9 cellular contexts compared by ENCODE assay signal in genomic region chr19:2274185-2274711, GRCh38. TPM values are rescaled to one million over a fixed set of nuclear protein-coding genes. Genes with fewer than 3 reads are reported as not detected.
A peak's percentile ranks its signal among the peaks of the same experiment; 100 is the strongest.
DNase-seq lines count a peak whose midpoint lies in the region; ATAC-seq, FAIRE-seq and TF ChIP-seq lines count a peak whose summit lies in the region.
"Had no signal": no experiment of that assay in that cellular context is flagged by ENCODE, and none has a peak within 500 bp of the region (broad histone marks: within the 10 kb centered on the region; RNA-seq: fewer than 3 reads in every experiment).

No MANE protein-coding gene starts in this region.

- ATAC-seq in A549 (no peak), GM12878 (no peak)
- ATAC-seq in naive thymus-derived CD8-positive, alpha-beta T cell: no peak

- WGBS in A549 (ENCODE audit: missing lambda C conversion rate): 91% methylated on average over 9 of the region's 9 CpGs
- 83% methylated on average over 9 of the region's 9 CpGs for WGBS in GM12878 (ENCODE audit: insufficient coverage, insufficient replicate concordance, low lambda C conversion rate, missing lambda C conversion rate)

- H3K36me3 ChIP-seq in GM12878 (ENCODE audit: control insufficient read depth in 2 of 2, insufficient read depth in 2 of 2, low read length in 1 of 2): peaks cover 4 to 19% of the 10 kb centered on the region in 2 experiments

- TF ChIP-seq CTCF in A549 (IDR thresholded peaks at IDR 0.05): no peak
- TF ChIP-seq CTCF in HFFc6 (IDR thresholded peaks at IDR 0.05): no peak
- TF ChIP-seq CTCF in GM12878 (IDR thresholded peaks at IDR 0.05 in 2 of 3, conservative IDR thresholded peaks at IDR 0.05 in 1 of 3; ENCODE audit: control insufficient read depth in 2 of 3, extremely low read depth in 1 of 3, insufficient read depth in 1 of 3, low read depth in 3 of 3, low read length in 3 of 3): no peak

- peaks cover 13% of the 10 kb centered on the region for H4K20me1 ChIP-seq in GM12878 (ENCODE audit: control insufficient read depth, insufficient read depth)

- H3K79me2 ChIP-seq in GM12878 (ENCODE audit: control insufficient read depth, insufficient read depth, low read length): peaks cover 54% of the 10 kb centered on the region

- peaks cover 36% of the 10 kb centered on the region for H3K4me1 Mint-ChIP-seq in HFFc6 (ENCODE audit: low read depth)
- peaks cover 19 to 39% (median 37%) of the 10 kb centered on the region in 4 donors for H3K4me1 Mint-ChIP-seq in naive thymus-derived CD8-positive, alpha-beta T cell

- no peaks in the 10 kb centered on the region for H3K9me3 Mint-ChIP-seq in HFFc6
- H3K9me3 Mint-ChIP-seq in naive thymus-derived CD8-positive, alpha-beta T cell: peaks cover 0 to under 1% (median 0%) of the 10 kb centered on the region in 9 donors

- in situ Hi-C loops in GM12878 (cut with MboI): loop anchor here (5.0 to 10.0 kb wide), 3 partner anchors 37 to 341 kb away; partner anchors contain the start of genes PLEKHJ1 and SF3A2

- BruUV-seq in GM12878 (replicated peaks; lab: Mats Ljungman, UMichigan): no TSS peak

- H3K27ac ChIP-seq in A549 (peak overlapping the region in 1 of 2 experiments; percentile 84; a peak in 3 of 6 replicates), GM12878 (ENCODE audit: control insufficient read depth, insufficient read depth) (0 out of 2 replicates have a peak overlapping the region, but pooled peaks have one; percentile 33)

- SMC1A ChIA-PET in GM12878 (lab: Charles Lee; ENCODE audit: uncharacterized antibody, unreplicated experiment): interaction anchor here (0.9 to 5.1 kb wide), 7 partner anchors 12 to 118 kb away, joined by 3 to 30 read pairs (median 3); no protein-coding TSS in a partner anchor

- H3K4me2 ChIP-seq in A549 (peak overlapping the region; percentile 92), GM12878 (ENCODE audit: control insufficient read depth, insufficient read depth) (peak overlapping the region; percentile 92)

- TF ChIP-seq EP300 in A549 (IDR thresholded peaks at IDR 0.05): no peak
- no peak for TF ChIP-seq EP300 in GM12878 (IDR thresholded peaks at IDR 0.05; ENCODE audit: borderline replicate concordance in 1 of 2, control insufficient read depth in 1 of 2, low read depth in 2 of 2, low read length in 2 of 2)

- TF ChIP-seq POLR2A in A549 (IDR thresholded peaks at IDR 0.05; ENCODE audit: low read length): no peak
- no peak for TF ChIP-seq POLR2A in GM12878 (IDR thresholded peaks at IDR 0.05; ENCODE audit: low read depth, low read length)

- H3K9ac ChIP-seq in GM12878 (ENCODE audit: control insufficient read depth, insufficient read depth, low read length): peak overlapping the region; percentile 58; the same call in 1 of the 2 replicates

- RAD21 ChIA-PET in GM12878 (lab: Charles Lee; ENCODE audit: unreplicated experiment): interaction anchor here (1.1 to 4.5 kb wide), 5 partner anchors 15 to 118 kb away, joined by 4 to 44 read pairs (median 5); no protein-coding TSS in a partner anchor

- peaks cover 34% of the 10 kb centered on the region for H3K36me3 Mint-ChIP-seq in HFFc6 (ENCODE audit: low read depth)
- peaks cover 0 to 36% (median 5%) of the 10 kb centered on the region in 3 donors for H3K36me3 Mint-ChIP-seq in naive thymus-derived CD8-positive, alpha-beta T cell

- peak overlapping the region; percentile 82 for H3K27ac Mint-ChIP-seq in HFFc6
- peak overlapping the region; percentile 79 to 95 (median 88) for H3K27ac Mint-ChIP-seq in naive thymus-derived CD8-positive, alpha-beta T cell

- no peaks in the 10 kb centered on the region for H3K9me3 ChIP-seq in A549
- H3K9me3 ChIP-seq in GM12878 (replicated peaks; ENCODE audit: control insufficient read depth, insufficient read depth, low read length): no peaks in the 10 kb centered on the region

- intact Hi-C loops in GM12878 (cut with micrococcal nuclease; ENCODE audit: unreplicated experiment): loop anchor here (5.0 to 10.0 kb wide), 2 partner anchors 348 to 511 kb away; partner anchors contain the start of genes SGTA and THOP1

- FAIRE-seq in A549 (lab: Jason Lieb, UNC) (no peak), GM12878 (lab: Jason Lieb, UNC) (no peak)

- CTCF ChIA-PET in A549 (lab: Yijun Ruan, JAX): interaction anchor here (0.8 to 3.2 kb wide), 18 partner anchors 9 to 339 kb away, joined by 3 to 25 read pairs (median 4); no protein-coding TSS in a partner anchor
- CTCF ChIA-PET in GM12878 (lab: Yijun Ruan, JAX): interaction anchor here (1.1 to 6.4 kb wide), 11 partner anchors 10 to 361 kb away, joined by 3 to 46 read pairs (median 8); partner anchors contain the start of gene TIMM13

- peak overlapping the region; percentile 74 for H3K4me3 Mint-ChIP-seq in HFFc6
- peak overlapping the region; percentile 15 to 89 (median 66) for H3K4me3 Mint-ChIP-seq in naive thymus-derived CD8-positive, alpha-beta T cell

- no peak for TF ChIP-seq RAD21 in A549 (conservative IDR thresholded peaks at IDR 0.05 in 1 of 2, IDR thresholded peaks at IDR 0.05 in 1 of 2)
- no peak for TF ChIP-seq RAD21 in GM12878 (IDR thresholded peaks at IDR 0.05; ENCODE audit: insufficient read depth, low read depth, low read length)

- H3K4me3 ChIP-seq in A549: peak overlapping the region; percentile 34; the same call in 1 of the 3 replicates
- peak overlapping the region; percentile 46 for H3K4me3 ChIP-seq in GM12878

- DNase-seq in A549 (ENCODE audit: low read depth in 1 of 2, low spot score in 1 of 2): no peak
- no peak for DNase-seq in HFFc6
- DNase-seq in GM12878 (ENCODE audit: low read depth, low spot score): no peak
- no peak for DNase-seq in naive thymus-derived CD8-positive, alpha-beta T cell
- no peak for DNase-seq in activated effector memory CD4-positive, alpha-beta T cell treated with anti-CD3 and anti-CD28 coated beads, Interleukin-2, amount 50 U/mL, for 16 hours
- no peak for DNase-seq in C1 segment of cervical spinal cord (lab: John Stamatoyannopoulos, UW)
- DNase-seq in HCEC 1CT: no peak
- DNase-seq in DMS79 treated with DMSO at 0.1 percent for 48 hours (lab: John Stamatoyannopoulos, UW): no peak

- peaks cover 20% of the 10 kb centered on the region for H3K4me1 ChIP-seq in A549
- peaks cover 7% of the 10 kb centered on the region for H3K4me1 ChIP-seq in GM12878 (ENCODE audit: control insufficient read depth, insufficient read depth, low read length)

- POLR2A ChIA-PET in A549 (lab: Yijun Ruan, JAX): no interaction called here
- POLR2A ChIA-PET in GM12878 (lab: Charles Lee): interaction anchor here (0.6 to 1.6 kb wide), 3 partner anchors 36 to 272 kb away, joined by 3 to 4 read pairs (median 3); no protein-coding TSS in a partner anchor
- POLR2A ChIA-PET in naive thymus-derived CD8-positive, alpha-beta T cell (lab: Charles Lee): interaction anchor here (0.6 to 12.1 kb wide), 19 partner anchors 11 to 398 kb away, joined by 3 to 370 read pairs (median 7); partner anchors contain the start of genes AMH, GADD45B, JSRP1 and LSM7

- peaks cover 32% of the 10 kb centered on the region for H3K27me3 Mint-ChIP-seq in HFFc6 (ENCODE audit: insufficient read depth)
- H3K27me3 Mint-ChIP-seq in naive thymus-derived CD8-positive, alpha-beta T cell: no peaks in the 10 kb centered on the region

- H2AFZ ChIP-seq in GM12878 (ENCODE audit: control insufficient read depth, low read depth, low read length): no peak overlapping the region

- H3K27me3 ChIP-seq in GM12878 (replicated peaks in 1 of 2; ENCODE audit: control insufficient read depth in 2 of 2, insufficient read depth in 2 of 2, low read length in 1 of 2): no peaks in the 10 kb centered on the region

RNA-seq across cellular contexts. Expression of gene PEAK3, which starts 7.7 kb away (rescaled TPM):
- polyA plus RNA-seq in A549 (2011; rRNA removed) (not detected in 2 replicates), A549 (2017; fragmentation: RNase III; extraction: RNeasy Plus Mini Kit Qiagen cat#74134 plus additional on column Dnase treatment) (not detected in 3 replicates), GM12878 (2011; rRNA removed) (0.03 TPM in 1 of 2 replicates, not detected in the other), GM12878 (2014; fragmentation: Illumina TruSeq; extraction: Trizol) (not detected in 2 replicates), GM12878 (2014; fragmentation: Nextera tagmentation; extraction: Ambion mirVana) (not detected), GM12878 (2014; rRNA removed) (not detected in 2 replicates), GM12878 (2016; fragmentation: Nextera tagmentation; extraction: Ambion mirVana) (under 1 TPM in 1 of 2 experiments, not detected in 1; 0.05 TPM)
- not detected in 2 replicates for polyA plus RNA-seq in A549 (2012; cell fraction: cytosol; rRNA removed)
- polyA plus RNA-seq in A549 (2012; cell fraction: nucleus; rRNA removed): not detected in 2 replicates
- polyA minus RNA-seq in A549 (2011; rRNA and poly(A)+ RNA removed): not detected in 2 replicates
- under 1 TPM; 0.07 to 0.53 (median 0.36) TPM for total RNA-seq in HFFc6 (2021; fragmentation: NEBNext Ultra II Directional; extraction: Animal tissue kit (Norgen Biotek cat#: 25700))
- total RNA-seq in GM12878 (2013; cell fraction: nucleolus; rRNA removed): not detected in 2 replicates
- total RNA-seq in GM12878 (2014; rRNA removed) (not detected in 2 replicates), GM12878 (2014; rRNA removed; fragmentation: Illumina TruSeq; extraction: Trizol) (not detected in 2 replicates), GM12878 (2021) (0.10 and 0.13 TPM in 2 replicates)
- polyA plus RNA-seq in GM12878 (2011; ENCODE audit: low read depth): 0.09 TPM
- not detected in 2 replicates for polyA plus RNA-seq in GM12878 (2011; cell fraction: cytosol; rRNA removed)
- 0.06 and 0.19 TPM in 2 replicates for polyA plus RNA-seq in GM12878 (2011; cell fraction: nucleus; rRNA removed)
- 0.25 and 1.1 TPM in 2 replicates for polyA plus RNA-seq in GM12878 (2012)
- 0.05 TPM in 1 of 2 replicates, not detected in the other for polyA minus RNA-seq in GM12878 (2011; rRNA and poly(A)+ RNA removed)
- polyA minus RNA-seq in GM12878 (2011; cell fraction: cytosol; rRNA and poly(A)+ RNA removed): 0.52 TPM in 1 of 2 replicates, not detected in the other
- polyA minus RNA-seq in GM12878 (2011; cell fraction: nucleus; rRNA and poly(A)+ RNA removed): 0.12 and 0.19 TPM in 2 replicates
- total RNA-seq in naive thymus-derived CD8-positive, alpha-beta T cell: under 1 TPM; 0.14 to 0.23 TPM
- under 1 TPM in 1 of 3 donors, not detected in 2; 0.15 TPM for polyA plus RNA-seq in naive thymus-derived CD8-positive, alpha-beta T cell

RNA-seq across cellular contexts. Expression of gene JSRP1, which starts 18.0 kb away (rescaled TPM):
- polyA plus RNA-seq in A549 (2011; rRNA removed) (not detected in 2 replicates), A549 (2017; fragmentation: RNase III; extraction: RNeasy Plus Mini Kit Qiagen cat#74134 plus additional on column Dnase treatment) (0.16 to 0.41 TPM (median 0.32 TPM) in 3 replicates), GM12878 (2011; rRNA removed) (not detected in 2 replicates), GM12878 (2014; fragmentation: Illumina TruSeq; extraction: Trizol) (not detected in 2 replicates), GM12878 (2014; fragmentation: Nextera tagmentation; extraction: Ambion mirVana) (not detected), GM12878 (2014; rRNA removed) (0.14 TPM in 1 of 2 replicates, not detected in the other), GM12878 (2016; fragmentation: Nextera tagmentation; extraction: Ambion mirVana) (under 1 TPM; 0.49 to 0.91 TPM)
- polyA plus RNA-seq in A549 (2012; cell fraction: cytosol; rRNA removed): not detected in 2 replicates
- polyA plus RNA-seq in A549 (2012; cell fraction: nucleus; rRNA removed): 0.22 TPM in 1 of 2 replicates, not detected in the other
- not detected in 2 replicates for polyA minus RNA-seq in A549 (2011; rRNA and poly(A)+ RNA removed)
- under 1 TPM; 0.27 to 0.99 (median 0.72) TPM for total RNA-seq in HFFc6 (2021; fragmentation: NEBNext Ultra II Directional; extraction: Animal tissue kit (Norgen Biotek cat#: 25700))
- total RNA-seq in GM12878 (2013; cell fraction: nucleolus; rRNA removed): not detected in 2 replicates
- total RNA-seq in GM12878 (2014; rRNA removed) (not detected in 2 replicates), GM12878 (2014; rRNA removed; fragmentation: Illumina TruSeq; extraction: Trizol) (not detected in 2 replicates), GM12878 (2021) (0.41 and 0.43 TPM in 2 replicates)
- not detected for polyA plus RNA-seq in GM12878 (2011; ENCODE audit: low read depth)
- polyA plus RNA-seq in GM12878 (2011; cell fraction: cytosol; rRNA removed): 0.10 TPM in 1 of 2 replicates, not detected in the other
- 0.13 TPM in 1 of 2 replicates, not detected in the other for polyA plus RNA-seq in GM12878 (2011; cell fraction: nucleus; rRNA removed)
- 0.90 and 2.8 TPM in 2 replicates for polyA plus RNA-seq in GM12878 (2012)
- polyA minus RNA-seq in GM12878 (2011; rRNA and poly(A)+ RNA removed): 0.72 TPM in 1 of 2 replicates, not detected in the other
- not detected in 2 replicates for polyA minus RNA-seq in GM12878 (2011; cell fraction: cytosol; rRNA and poly(A)+ RNA removed)
- polyA minus RNA-seq in GM12878 (2011; cell fraction: nucleus; rRNA and poly(A)+ RNA removed): not detected in 2 replicates
- under 1 TPM in 1 of 2 experiments, not detected in 1; 0.70 TPM for total RNA-seq in naive thymus-derived CD8-positive, alpha-beta T cell
- polyA plus RNA-seq in naive thymus-derived CD8-positive, alpha-beta T cell: 1 to 10 TPM in 1 of 3 donors, under 1 TPM in 2; 0.41 to 1.3 (median 0.59) TPM
- total RNA-seq: RPMI7951 had no signal

RNA-seq across cellular contexts. Expression of gene AMH, which starts 25.1 kb away (rescaled TPM):
- polyA plus RNA-seq in A549 (2011; rRNA removed): 2.8 and 3.0 TPM in 2 replicates
- polyA plus RNA-seq in A549 (2012; cell fraction: cytosol; rRNA removed): 13.4 and 19.5 TPM in 2 replicates
- polyA plus RNA-seq in A549 (2012; cell fraction: nucleus; rRNA removed): 242 and 443 TPM in 2 replicates
- 12.0 to 13.2 TPM (median 12.7 TPM) in 3 replicates for polyA plus RNA-seq in A549 (2017; fragmentation: RNase III; extraction: RNeasy Plus Mini Kit Qiagen cat#74134 plus additional on column Dnase treatment)
- polyA minus RNA-seq in A549 (2011; rRNA and poly(A)+ RNA removed): 0.45 and 0.63 TPM in 2 replicates
- total RNA-seq in HFFc6 (2021; fragmentation: NEBNext Ultra II Directional; extraction: Animal tissue kit (Norgen Biotek cat#: 25700)): 1 to 10 TPM in 5 of 6 experiments, under 1 TPM in 1; 0.98 to 2.3 (median 1.4) TPM
- total RNA-seq in GM12878 (2013; cell fraction: nucleolus; rRNA removed): 3.2 and 4.9 TPM in 2 replicates
- total RNA-seq in GM12878 (2014; rRNA removed): 1.4 and 1.7 TPM in 2 replicates
- 0.18 TPM in 1 of 2 replicates, not detected in the other for total RNA-seq in GM12878 (2014; rRNA removed; fragmentation: Illumina TruSeq; extraction: Trizol)
- total RNA-seq in GM12878 (2021): 2.1 and 3.5 TPM in 2 replicates
- not detected for polyA plus RNA-seq in GM12878 (2011; ENCODE audit: low read depth)
- polyA plus RNA-seq in GM12878 (2011; rRNA removed): 0.20 and 0.22 TPM in 2 replicates
- 0.30 and 0.89 TPM in 2 replicates for polyA plus RNA-seq in GM12878 (2011; cell fraction: cytosol; rRNA removed)
- 15.5 and 28.6 TPM in 2 replicates for polyA plus RNA-seq in GM12878 (2011; cell fraction: nucleus; rRNA removed)
- polyA plus RNA-seq in GM12878 (2012): 0.27 and 0.92 TPM in 2 replicates
- polyA plus RNA-seq in GM12878 (2014; fragmentation: Illumina TruSeq; extraction: Trizol): not detected in 2 replicates
- not detected for polyA plus RNA-seq in GM12878 (2014; fragmentation: Nextera tagmentation; extraction: Ambion mirVana)
- 2.6 TPM in 2 replicates for polyA plus RNA-seq in GM12878 (2014; rRNA removed)
- polyA plus RNA-seq in GM12878 (2016; fragmentation: Nextera tagmentation; extraction: Ambion mirVana): under 1 TPM in 1 of 2 experiments, not detected in 1; 0.17 TPM
- 0.31 TPM in 1 of 2 replicates, not detected in the other for polyA minus RNA-seq in GM12878 (2011; rRNA and poly(A)+ RNA removed)
- polyA minus RNA-seq in GM12878 (2011; cell fraction: cytosol; rRNA and poly(A)+ RNA removed): 1.2 TPM in 1 of 2 replicates, not detected in the other
- 1.6 and 5.0 TPM in 2 replicates for polyA minus RNA-seq in GM12878 (2011; cell fraction: nucleus; rRNA and poly(A)+ RNA removed)
- 10 to 100 TPM; 13.6 to 14.0 TPM for total RNA-seq in naive thymus-derived CD8-positive, alpha-beta T cell
- polyA plus RNA-seq in naive thymus-derived CD8-positive, alpha-beta T cell: not detected

RNA-seq across cellular contexts. Expression of gene LINGO3, which starts 33.7 kb away (rescaled TPM):
- polyA plus RNA-seq in A549 (2011; rRNA removed) (not detected in 2 replicates), A549 (2017; fragmentation: RNase III; extraction: RNeasy Plus Mini Kit Qiagen cat#74134 plus additional on column Dnase treatment) (not detected in 3 replicates), GM12878 (2011; rRNA removed) (not detected in 2 replicates), GM12878 (2014; fragmentation: Illumina TruSeq; extraction: Trizol) (not detected in 2 replicates), GM12878 (2014; fragmentation: Nextera tagmentation; extraction: Ambion mirVana) (not detected), GM12878 (2014; rRNA removed) (0.05 and 0.09 TPM in 2 replicates), GM12878 (2016; fragmentation: Nextera tagmentation; extraction: Ambion mirVana) (1 to 10 TPM; 1.2 to 2.0 TPM)
- not detected in 2 replicates for polyA plus RNA-seq in A549 (2012; cell fraction: cytosol; rRNA removed)
- polyA plus RNA-seq in A549 (2012; cell fraction: nucleus; rRNA removed): not detected in 2 replicates
- not detected in 2 replicates for polyA minus RNA-seq in A549 (2011; rRNA and poly(A)+ RNA removed)
- not detected for total RNA-seq in HFFc6 (2021; fragmentation: NEBNext Ultra II Directional; extraction: Animal tissue kit (Norgen Biotek cat#: 25700))
- 0.31 TPM in 1 of 2 replicates, not detected in the other for total RNA-seq in GM12878 (2013; cell fraction: nucleolus; rRNA removed)
- total RNA-seq in GM12878 (2014; rRNA removed) (0.22 and 0.40 TPM in 2 replicates), GM12878 (2014; rRNA removed; fragmentation: Illumina TruSeq; extraction: Trizol) (0.09 TPM in 1 of 2 replicates, not detected in the other), GM12878 (2021) (0.27 and 0.33 TPM in 2 replicates)
- polyA plus RNA-seq in GM12878 (2011; ENCODE audit: low read depth): 0.21 TPM
- polyA plus RNA-seq in GM12878 (2011; cell fraction: cytosol; rRNA removed): not detected in 2 replicates
- 0.06 TPM in 1 of 2 replicates, not detected in the other for polyA plus RNA-seq in GM12878 (2011; cell fraction: nucleus; rRNA removed)
- polyA plus RNA-seq in GM12878 (2012): 1.5 and 1.8 TPM in 2 replicates
- not detected in 2 replicates for polyA minus RNA-seq in GM12878 (2011; rRNA and poly(A)+ RNA removed)
- polyA minus RNA-seq in GM12878 (2011; cell fraction: cytosol; rRNA and poly(A)+ RNA removed): not detected in 2 replicates
- not detected in 2 replicates for polyA minus RNA-seq in GM12878 (2011; cell fraction: nucleus; rRNA and poly(A)+ RNA removed)
- 1 to 10 TPM; 1.1 to 1.4 TPM for total RNA-seq in naive thymus-derived CD8-positive, alpha-beta T cell
- polyA plus RNA-seq in naive thymus-derived CD8-positive, alpha-beta T cell: 1 to 10 TPM; 2.7 to 9.2 (median 5.1) TPM
- total RNA-seq: RPMI7951 had no signal

RNA-seq across cellular contexts. Expression of gene SF3A2, which starts 37.6 kb away (rescaled TPM):
- polyA plus RNA-seq in A549 (2011; rRNA removed) (11.9 and 13.5 TPM in 2 replicates), A549 (2017; fragmentation: RNase III; extraction: RNeasy Plus Mini Kit Qiagen cat#74134 plus additional on column Dnase treatment) (62.7 to 73.4 TPM (median 68.2 TPM) in 3 replicates), GM12878 (2011; rRNA removed) (3.3 and 5.4 TPM in 2 replicates), GM12878 (2014; fragmentation: Illumina TruSeq; extraction: Trizol) (2.4 and 26.9 TPM in 2 replicates), GM12878 (2014; fragmentation: Nextera tagmentation; extraction: Ambion mirVana) (under 1 TPM; 0.33 to 0.55 TPM), GM12878 (2014; rRNA removed) (36.2 and 61.3 TPM in 2 replicates), GM12878 (2016; fragmentation: Nextera tagmentation; extraction: Ambion mirVana) (10 to 100 TPM; 34.4 to 39.7 TPM)
- 36.3 and 39.7 TPM in 2 replicates for polyA plus RNA-seq in A549 (2012; cell fraction: cytosol; rRNA removed)
- 125 and 200 TPM in 2 replicates for polyA plus RNA-seq in A549 (2012; cell fraction: nucleus; rRNA removed)
- 9.3 and 20.9 TPM in 2 replicates for polyA minus RNA-seq in A549 (2011; rRNA and poly(A)+ RNA removed)
- 10 to 100 TPM; 48.7 to 60.6 (median 54.8) TPM for total RNA-seq in HFFc6 (2021; fragmentation: NEBNext Ultra II Directional; extraction: Animal tissue kit (Norgen Biotek cat#: 25700))
- total RNA-seq in GM12878 (2013; cell fraction: nucleolus; rRNA removed): 88.3 and 88.5 TPM in 2 replicates
- total RNA-seq in GM12878 (2014; rRNA removed) (41.5 and 49.3 TPM in 2 replicates), GM12878 (2014; rRNA removed; fragmentation: Illumina TruSeq; extraction: Trizol) (12.3 and 15.6 TPM in 2 replicates), GM12878 (2021) (132 and 143 TPM in 2 replicates)
- 49.8 TPM for polyA plus RNA-seq in GM12878 (2011; ENCODE audit: low read depth)
- 11.1 and 14.5 TPM in 2 replicates for polyA plus RNA-seq in GM12878 (2011; cell fraction: cytosol; rRNA removed)
- 89.6 and 126 TPM in 2 replicates for polyA plus RNA-seq in GM12878 (2011; cell fraction: nucleus; rRNA removed)
- 86.1 and 131 TPM in 2 replicates for polyA plus RNA-seq in GM12878 (2012)
- polyA minus RNA-seq in GM12878 (2011; rRNA and poly(A)+ RNA removed): 10.2 and 25.5 TPM in 2 replicates
- polyA minus RNA-seq in GM12878 (2011; cell fraction: cytosol; rRNA and poly(A)+ RNA removed): 30.7 and 38.0 TPM in 2 replicates
- 69.4 and 102 TPM in 2 replicates for polyA minus RNA-seq in GM12878 (2011; cell fraction: nucleus; rRNA and poly(A)+ RNA removed)
- total RNA-seq in naive thymus-derived CD8-positive, alpha-beta T cell: 100 to 1,000 TPM; 149 to 162 TPM
- polyA plus RNA-seq in naive thymus-derived CD8-positive, alpha-beta T cell: 10 to 100 TPM; 16.3 to 33.5 (median 26.0) TPM
